8 cellular contexts compared by ENCODE assay signal in the genomic region with DNA sequence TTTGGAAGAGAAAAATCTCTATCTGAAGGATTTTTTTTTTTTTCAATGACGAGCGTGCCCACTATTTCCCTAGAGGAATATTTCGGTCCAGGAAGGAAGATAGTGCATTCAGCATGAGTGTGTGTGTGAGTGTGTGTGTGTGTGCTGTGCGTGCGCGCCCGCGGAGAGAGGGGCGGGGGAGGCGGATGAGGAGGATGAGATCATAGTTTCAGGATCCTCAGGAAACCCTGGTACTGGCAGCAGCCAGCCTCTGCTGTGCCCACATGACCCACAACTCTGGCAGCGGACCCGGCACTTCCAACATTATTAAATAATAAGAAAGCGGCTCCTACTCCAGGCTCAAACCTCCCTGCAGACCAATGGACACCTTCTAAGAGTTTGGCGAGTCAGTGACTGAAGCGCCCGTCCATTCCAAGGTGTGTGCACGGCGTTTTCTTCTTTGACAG.
DNase-seq lines count a peak whose midpoint lies in the region; ATAC-seq and TF ChIP-seq lines count a peak whose summit lies in the region.

No MANE protein-coding gene starts in this region.

- DNase-seq in AG20443 (ENCODE audit: low spot score) = peak; percentile 77
- peak; percentile 92 for DNase-seq in NCI-H446 treated with DMSO at 0.1 percent for 48 hours (lab: John Stamatoyannopoulos, UW)
- peak; percentile 38 for DNase-seq in astrocyte of the cerebellum (ENCODE audit: low read depth)
- peak; percentile 56 for DNase-seq in hepatic stellate cell (ENCODE audit: low spot score)
- DNase-seq in pulmonary artery endothelial cell (ENCODE audit: low read depth, low spot score) = peak; percentile 61

- H3K4me3 ChIP-seq in astrocyte of the cerebellum (ENCODE audit: low read depth, low read length) = peak overlapping the region; percentile 50

- in situ Hi-C loops in astrocyte of the cerebellum (cut with HindIII; ENCODE audit: low sequenced_read_pairs) = no loop called here

- no peak for TF ChIP-seq CTCF in astrocyte of the cerebellum (IDR thresholded peaks at IDR 0.05; ENCODE audit: low read depth, low read length, missing control alignments)

- peak; percentile 45 for ATAC-seq in GM19025 (IDR thresholded peaks at IDR 0.05; ENCODE audit: low read depth, unreplicated experiment)
- peak; percentile 32 for ATAC-seq in HG03175 (IDR thresholded peaks at IDR 0.05; ENCODE audit: unreplicated experiment)
- no peak for ATAC-seq in HG03439 (IDR thresholded peaks at IDR 0.05; ENCODE audit: unreplicated experiment)

Comparison
In these comparisons a context has a peak if more than half of its experiments do, and no peak if none do; other contexts are left out.
1. DNase-seq: peak in every context shown above with its lines; median percentile 92 in NCI-H446 treated with DMSO at 0.1 percent for 48 hours; 77 in AG20443; 61 in pulmonary artery endothelial cell; 56 in hepatic stellate cell; 38 in astrocyte of the cerebellum.